ENCODE assay signal across 12 cellular contexts in the genomic region with DNA sequence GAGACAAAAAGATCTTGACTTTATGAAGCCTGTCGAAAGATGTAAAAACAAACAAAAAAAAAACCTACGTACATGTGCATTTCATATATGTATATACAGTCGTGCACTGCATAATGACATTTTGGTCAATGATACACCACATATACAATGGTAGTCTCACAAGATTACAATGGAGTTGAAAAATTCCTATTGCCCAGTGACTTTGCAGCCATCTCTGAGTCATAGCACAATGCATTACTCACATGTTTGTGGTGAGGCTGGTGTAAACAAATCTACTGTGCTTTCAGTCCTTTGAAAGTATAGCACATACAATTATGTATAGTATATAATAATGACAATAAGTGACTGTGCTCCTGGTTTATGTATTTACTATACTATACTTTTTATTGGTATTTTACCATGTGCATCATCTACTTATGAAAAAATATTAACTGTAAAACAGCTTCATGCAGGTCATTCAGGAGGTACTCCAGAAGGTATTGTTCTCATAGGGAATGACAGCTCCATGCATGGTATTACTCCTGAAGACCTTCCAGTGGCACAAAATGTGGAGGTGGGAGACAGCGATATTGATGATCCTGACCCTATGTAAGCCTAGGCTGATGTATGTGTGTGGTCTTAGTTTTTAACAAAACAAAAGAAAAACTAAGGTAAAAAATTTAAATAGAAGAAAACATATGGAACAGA.
DNase-seq lines count a peak whose midpoint lies in the region; ATAC-seq, FAIRE-seq and TF ChIP-seq lines count a peak whose summit lies in the region.
"Had no signal": no experiment of that assay in that cellular context is flagged by ENCODE, and none has a peak within 500 bp of the region (broad histone marks: within the 10 kb centered on the region; RNA-seq: fewer than 3 reads in every experiment).

No MANE protein-coding gene starts in this region.

- H3K9me1 ChIP-seq in K562 (ENCODE audit: control insufficient read depth, insufficient read depth, low read length), result no peaks in the 10 kb centered on the region

- H3K4me1 ChIP-seq in K562 (replicated peaks in 1 of 2; ENCODE audit: control insufficient read depth in 2 of 2, insufficient read depth in 2 of 2, low read length in 2 of 2) (no peaks in the 10 kb centered on the region), left lung (no peaks in the 10 kb centered on the region), adrenal gland (replicated peaks in 1 of 2) (no peaks in the 10 kb centered on the region), uterus (no peaks in the 10 kb centered on the region)

- CTCF ChIA-PET in K562 (lab: Yijun Ruan, JAX; ENCODE audit: low intra/inter-chr PET ratio), result no interaction called here

- DNase-seq in DMS53 (lab: John Stamatoyannopoulos, UW) (peak; percentile 72), NCI-H226 (peak; percentile 77), K562 (ENCODE audit: extremely low read depth in 1 of 4, low spot score in 3 of 4) (no peak), left lung (no peak), adrenal gland (no peak), uterus (no peak)
- DNase-seq: activated CD4-positive, alpha-beta T cell treated with anti-CD3 and anti-CD28 coated beads, Interleukin-2, amount 50 U/mL, for 4 hours; effector memory CD4-positive, alpha-beta T cell; NCI-H1105 treated with DMSO at 0.1 percent for 48 hours had no signal

- TF ChIP-seq POLR2A in K562 (conservative IDR thresholded peaks at IDR 0.05) (no peak), adrenal gland (IDR thresholded peaks at IDR 0.05) (no peak), uterus (IDR thresholded peaks at IDR 0.05) (no peak)

- TF ChIP-seq EP300 in K562 (IDR thresholded peaks at IDR 0.05; ENCODE audit: low read length), result no peak

- POLR2A ChIA-PET in K562 (lab: Yijun Ruan, JAX), result no interaction called here

- H2AFZ ChIP-seq in K562 (ENCODE audit: low read depth, low read length), result no peak overlapping the region

- no peaks in the 10 kb centered on the region for H3K79me2 ChIP-seq in K562 (ENCODE audit: control insufficient read depth, insufficient read depth, low read length)

- TF ChIP-seq CTCF in K562 (IDR thresholded peaks at IDR 0.05 in 2 of 3, conservative IDR thresholded peaks at IDR 0.05 in 1 of 3; ENCODE audit: insufficient read depth in 2 of 3, low read depth in 1 of 3, low read length in 3 of 3), result no peak
- TF ChIP-seq CTCF in left lung (IDR thresholded peaks at IDR 0.05), result no peak
- TF ChIP-seq CTCF in adrenal gland (IDR thresholded peaks at IDR 0.05), result no peak
- TF ChIP-seq CTCF in uterus (IDR thresholded peaks at IDR 0.05), result no peak

- H3K27ac ChIP-seq in K562 (ENCODE audit: extremely low read depth, low read depth, low read length) (no peak overlapping the region), left lung (no peak overlapping the region), adrenal gland (no peak overlapping the region), uterus (no peak overlapping the region)

- peak; percentile 19 for FAIRE-seq in K562 (lab: Jason Lieb, UNC)

- no peaks in the 10 kb centered on the region for H4K20me1 ChIP-seq in K562 (replicated peaks; ENCODE audit: control insufficient read depth, insufficient read depth, low read length)

- in situ Hi-C loops in K562 (cut with MboI), result no loop called here

- intact Hi-C loops in K562 (cut with micrococcal nuclease), result no loop called here
- intact Hi-C loops in left lung (cut with DNase I), result no loop called here
- intact Hi-C loops in adrenal gland (cut with DNase I), result no loop called here
- intact Hi-C loops in uterus (cut with DNase I; ENCODE audit: low total_unique reads), result no loop called here

- no peak overlapping the region for H3K9ac ChIP-seq in K562 (ENCODE audit: insufficient read depth in 1 of 2, low read depth in 2 of 2, low read length in 2 of 2)

- H3K4me2 ChIP-seq in K562 (ENCODE audit: insufficient read depth, low read length), result no peak overlapping the region

- ATAC-seq in K562, result no peak
- ATAC-seq in left lung, result peak; percentile 50
- ATAC-seq in GM19023 (IDR thresholded peaks at IDR 0.05; ENCODE audit: unreplicated experiment), result no peak
- ATAC-seq in GM18519 (IDR thresholded peaks at IDR 0.05; ENCODE audit: low FRiP score, unreplicated experiment), result no peak
- ATAC-seq: activated naive CD4-positive, alpha-beta T cell treated with anti-CD3 and anti-CD28 coated beads, Interleukin-2, amount 50 U/mL, for 72 hours had no signal

- H3K4me3 ChIP-seq in K562 (no peak overlapping the region), left lung (no peak overlapping the region), adrenal gland (no peak overlapping the region), uterus (no peak overlapping the region)

- H3K9me3 ChIP-seq in K562 (replicated peaks; ENCODE audit: control insufficient read depth, insufficient read depth, low read depth, low read length), result no peaks in the 10 kb centered on the region
- H3K9me3 ChIP-seq in left lung, result no peaks in the 10 kb centered on the region
- no peaks in the 10 kb centered on the region for H3K9me3 ChIP-seq in adrenal gland (replicated peaks in 1 of 3)
- H3K9me3 ChIP-seq in uterus, result no peaks in the 10 kb centered on the region

- BruUV-seq in K562 (replicated peaks; lab: Mats Ljungman, UMichigan), result no TSS peak

- no peak for TF ChIP-seq RAD21 in K562 (CRISPR knock-in tag; conservative IDR thresholded peaks at IDR 0.05 in 1 of 2, IDR thresholded peaks at IDR 0.05 in 1 of 2)

- 0% methylated on average over 4 of the region's 4 CpGs for WGBS in K562 (ENCODE audit: insufficient coverage, low coverage, missing lambda C conversion rate)
- 88 to 94% (median 92%) methylated on average over 4 of the region's 4 CpGs for WGBS in adrenal gland, 4 donors

- H3K27me3 ChIP-seq in K562 (ENCODE audit: control insufficient read depth in 2 of 2, insufficient read depth in 2 of 2, low read length in 2 of 2) (peaks cover 6 to 7% of the 10 kb centered on the region in 2 experiments), left lung (no peaks in the 10 kb centered on the region), adrenal gland (no peaks in the 10 kb centered on the region), uterus (no peaks in the 10 kb centered on the region)

- H3K36me3 ChIP-seq in K562 (ENCODE audit: control insufficient read depth, insufficient read depth, low read length) (no peaks in the 10 kb centered on the region), left lung (no peaks in the 10 kb centered on the region), adrenal gland (replicated peaks in 1 of 2) (no peaks in the 10 kb centered on the region), uterus (no peaks in the 10 kb centered on the region)

TF ChIP-seq in K562, 482 proteins besides CTCF, POLR2A, EP300 and RAD21:
- TF ChIP-seq ZNF143 (CRISPR knock-in tag; IDR thresholded peaks at IDR 0.05) (no peak), ZNF707 (CRISPR knock-in tag; conservative IDR thresholded peaks at IDR 0.05) (no peak), FOSL1 (tag; conservative IDR thresholded peaks at IDR 0.05) (peak; percentile 77)

Comparison
In these comparisons a context has a peak if more than half of its experiments do, and no peak if none do; other contexts are left out.
1. DNase-seq: peak in DMS53 (single experiment) and NCI-H226 (single experiment); none in K562 (0 of 4), left lung (0 of 2), adrenal gland (0 of 7) and uterus (0 of 2).